Comparison of ENCODE assay signal across 30 cellular contexts in genomic region chr17:1032391-1032790, GRCh38. TPM values are rescaled to one million over a fixed set of nuclear protein-coding genes. Genes with fewer than 3 reads are reported as not detected.
DNase-seq lines count a peak whose midpoint lies in the region; TF ChIP-seq lines count a peak whose summit lies in the region.
"Had no signal": no experiment of that assay in that cellular context is flagged by ENCODE, and none has a peak within 500 bp of the region (broad histone marks: within the 10 kb centered on the region; RNA-seq: fewer than 3 reads in every experiment).

No MANE protein-coding gene starts in this region.

- H3K27me3 ChIP-seq in muscle layer of colon (ENCODE audit: control insufficient read depth in 1 of 2, insufficient read depth in 2 of 2, low read length in 2 of 2) (no peaks in the 10 kb centered on the region), vagina (no peaks in the 10 kb centered on the region), esophagus squamous epithelium (no peaks in the 10 kb centered on the region)

- H3K9me3 ChIP-seq in muscle layer of colon (ENCODE audit: low read length) (no peaks in the 10 kb centered on the region), vagina (no peaks in the 10 kb centered on the region), esophagus squamous epithelium (no peaks in the 10 kb centered on the region)
- H3K9me3 ChIP-seq: HAP-1 had no signal

- CTCF ChIA-PET in activated CD4-positive, alpha-beta T cell treated with anti-CD3 and anti-CD28 coated beads, Interleukin-2, amount 10 ng/mL, durations not matched to agents 7 days and 5 days (lab: Charles Lee) = no interaction called here

- H3K4me1 Mint-ChIP-seq in activated CD4-positive, alpha-beta T cell treated with anti-CD3 and anti-CD28 coated beads, Interleukin-2, amount 10 ng/mL, durations not matched to agents 7 days and 5 days = no peaks in the 10 kb centered on the region
- H3K4me1 Mint-ChIP-seq in endothelial cell (ENCODE audit: unreplicated experiment) = peaks cover 7% of the 10 kb centered on the region
- H3K4me1 Mint-ChIP-seq: activated CD4-positive, alpha-beta memory T cell treated with anti-CD3 and anti-CD28 coated beads, Interleukin-2, amount 10 ng/mL, durations not matched to agents 7 days and 5 days; activated T-helper 17 cell treated with anti-CD3 and anti-CD28 coated beads, Interleukin-2, amount 50 U/mL, for 72 hours; T-helper 17 cell had no signal

- WGBS in esophagus squamous epithelium, 2 donors = 86 to 100% methylated on average over 1 to 27 of the region's 27 CpGs

- peaks cover 2% of the 10 kb centered on the region for H3K36me3 Mint-ChIP-seq in activated CD4-positive, alpha-beta T cell treated with anti-CD3 and anti-CD28 coated beads, Interleukin-2, amount 10 ng/mL, durations not matched to agents 7 days and 5 days (ENCODE audit: low read depth)
- peaks cover 19% of the 10 kb centered on the region for H3K36me3 Mint-ChIP-seq in endothelial cell (ENCODE audit: low read depth, unreplicated experiment)
- H3K36me3 Mint-ChIP-seq: mesothelial cell of epicardium, naive B cell had no signal

- H3K9me3 Mint-ChIP-seq in activated CD4-positive, alpha-beta T cell treated with anti-CD3 and anti-CD28 coated beads, Interleukin-2, amount 10 ng/mL, durations not matched to agents 7 days and 5 days = no peaks in the 10 kb centered on the region
- no peaks in the 10 kb centered on the region for H3K9me3 Mint-ChIP-seq in endothelial cell (ENCODE audit: unreplicated experiment)
- H3K9me3 Mint-ChIP-seq: activated CD4-positive, alpha-beta memory T cell treated with anti-CD3 and anti-CD28 coated beads, Interleukin-2, amount 10 ng/mL, durations not matched to agents 7 days and 5 days; activated T-helper 17 cell treated with anti-CD3 and anti-CD28 coated beads, Interleukin-2, amount 50 U/mL, for 72 hours; brain; CD4-positive, alpha-beta T cell; mesothelial cell of epicardium; naive B cell had no signal

- H3K4me3 ChIP-seq in muscle layer of colon (ENCODE audit: low read depth in 1 of 2, low read length in 2 of 2) = no peak overlapping the region
- no peak overlapping the region for H3K4me3 ChIP-seq in vagina
- no peak overlapping the region for H3K4me3 ChIP-seq in esophagus squamous epithelium
- H3K4me3 ChIP-seq: HAP-1 had no signal

- no peak overlapping the region for H3K4me3 Mint-ChIP-seq in activated CD4-positive, alpha-beta T cell treated with anti-CD3 and anti-CD28 coated beads, Interleukin-2, amount 10 ng/mL, durations not matched to agents 7 days and 5 days
- H3K4me3 Mint-ChIP-seq in endothelial cell (ENCODE audit: unreplicated experiment) = no peak overlapping the region
- H3K4me3 Mint-ChIP-seq: activated CD4-positive, alpha-beta memory T cell treated with anti-CD3 and anti-CD28 coated beads, Interleukin-2, amount 10 ng/mL, durations not matched to agents 7 days and 5 days; activated T-helper 17 cell treated with anti-CD3 and anti-CD28 coated beads, Interleukin-2, amount 50 U/mL, for 72 hours; CD4-positive, alpha-beta T cell; naive B cell; T-helper 17 cell had no signal

- no peak overlapping the region for H3K9ac ChIP-seq in muscle layer of colon (ENCODE audit: low read length)

- intact Hi-C loops in vagina (cut with DNase I) = no loop called here
- intact Hi-C loops in esophagus squamous epithelium (cut with DNase I) = no loop called here

- no peak for DNase-seq in activated CD4-positive, alpha-beta T cell treated with anti-CD3 and anti-CD28 coated beads, Interleukin-2, amount 10 ng/mL, durations not matched to agents 7 days and 5 days
- no peak for DNase-seq in activated CD4-positive, alpha-beta T cell treated with anti-CD3 and anti-CD28 coated beads, Interleukin-2, amount 50 U/mL, for 4 hours
- DNase-seq in endothelial cell (ENCODE audit: low spot score) (no peak), vagina (ENCODE audit: extremely low spot score in 2 of 2) (no peak), SIG-M5 (lab: John Stamatoyannopoulos, UW) (no peak), activated T-cell treated with anti-CD3 and anti-CD28 coated beads for 4 hours (no peak), esophagus squamous epithelium (lab: John Stamatoyannopoulos, UW) (no peak)
- DNase-seq: activated CD4-positive, alpha-beta memory T cell treated with anti-CD3 and anti-CD28 coated beads, Interleukin-2, amount 10 ng/mL, durations not matched to agents 7 days and 5 days; activated CD4-positive, CD25-positive, alpha-beta regulatory T cell treated with anti-CD3 and anti-CD28 coated beads, Interleukin-2, amount 50 U/mL, for 72 hours; activated CD8-positive, alpha-beta memory T cell treated with anti-CD3 and anti-CD28 coated beads, Interleukin-2, amount 50 U/mL, for 48 hours; activated naive CD4-positive, alpha-beta T cell treated with anti-CD3 and anti-CD28 coated beads, Interleukin-2, amount 50 U/mL, for 16 hours; CD4-positive, alpha-beta T cell; cerebellar nuclear complex; dermis blood vessel endothelial cell; DND-41; Karpas-422; naive B cell; NCI-H1417; NCI-H2029; stimulated activated CD4-positive, alpha-beta T cell treated with anti-CD3 and anti-CD28 coated beads, Interleukin-15, amount 100 ng/mL, for 24 hours; stimulated activated CD4-positive, alpha-beta T cell treated with anti-CD3 and anti-CD28 coated beads, Interleukin-4, amount 100 ng/mL, for 4 hours; T-helper 17 cell; trophoblast cell had no signal

- peak overlapping the region; percentile 52 for H3K27ac ChIP-seq in muscle layer of colon (ENCODE audit: low read depth, low read length)
- peak overlapping the region; percentile 63 for H3K27ac ChIP-seq in vagina
- H3K27ac ChIP-seq in esophagus squamous epithelium = no peak overlapping the region
- H3K27ac ChIP-seq: 22Rv1, HL-60 had no signal

- H3K36me3 ChIP-seq in muscle layer of colon (ENCODE audit: insufficient read depth, low read length) (peaks cover 7% of the 10 kb centered on the region), vagina (peaks cover 0 to 5% of the 10 kb centered on the region in 2 donors), esophagus squamous epithelium (peaks cover 0 to 88% (median 8%) of the 10 kb centered on the region in 3 donors)
- H3K36me3 ChIP-seq: HAP-1 had no signal

- H3K27me3 Mint-ChIP-seq in activated CD4-positive, alpha-beta T cell treated with anti-CD3 and anti-CD28 coated beads, Interleukin-2, amount 10 ng/mL, durations not matched to agents 7 days and 5 days = no peaks in the 10 kb centered on the region
- H3K27me3 Mint-ChIP-seq in endothelial cell (ENCODE audit: unreplicated experiment) = peaks cover 9% of the 10 kb centered on the region
- H3K27me3 Mint-ChIP-seq: activated CD4-positive, alpha-beta memory T cell treated with anti-CD3 and anti-CD28 coated beads, Interleukin-2, amount 10 ng/mL, durations not matched to agents 7 days and 5 days; activated T-helper 17 cell treated with anti-CD3 and anti-CD28 coated beads, Interleukin-2, amount 50 U/mL, for 72 hours; brain; CD4-positive, alpha-beta T cell; naive B cell; T-helper 17 cell had no signal

- H3K4me1 ChIP-seq in muscle layer of colon (ENCODE audit: insufficient read depth, low read length) = peaks cover 25% of the 10 kb centered on the region
- H3K4me1 ChIP-seq in vagina = peaks cover 51% of the 10 kb centered on the region
- peaks cover 21 to 56% (median 25%) of the 10 kb centered on the region in 3 donors for H3K4me1 ChIP-seq in esophagus squamous epithelium
- H3K4me1 ChIP-seq: HAP-1 had no signal

- POLR2A ChIA-PET in activated CD4-positive, alpha-beta T cell treated with anti-CD3 and anti-CD28 coated beads, Interleukin-2, amount 10 ng/mL, durations not matched to agents 7 days and 5 days (lab: Charles Lee) = no interaction called here

- TF ChIP-seq POLR2A in vagina (IDR thresholded peaks at IDR 0.05) (no peak), esophagus squamous epithelium (IDR thresholded peaks at IDR 0.05) (no peak)

- no peak for TF ChIP-seq CTCF in endothelial cell (IDR thresholded peaks at IDR 0.05; ENCODE audit: unreplicated experiment)
- no peak for TF ChIP-seq CTCF in vagina (IDR thresholded peaks at IDR 0.05)
- no peak for TF ChIP-seq CTCF in esophagus squamous epithelium (IDR thresholded peaks at IDR 0.05)

- peak overlapping the region; percentile 66 for H3K27ac Mint-ChIP-seq in activated CD4-positive, alpha-beta T cell treated with anti-CD3 and anti-CD28 coated beads, Interleukin-2, amount 10 ng/mL, durations not matched to agents 7 days and 5 days
- peak overlapping the region; percentile 57 for H3K27ac Mint-ChIP-seq in endothelial cell (ENCODE audit: unreplicated experiment)
- H3K27ac Mint-ChIP-seq: activated CD4-positive, alpha-beta memory T cell treated with anti-CD3 and anti-CD28 coated beads, Interleukin-2, amount 10 ng/mL, durations not matched to agents 7 days and 5 days; activated T-helper 17 cell treated with anti-CD3 and anti-CD28 coated beads, Interleukin-2, amount 50 U/mL, for 72 hours; CD4-positive, alpha-beta T cell; mesothelial cell of epicardium; T-helper 17 cell had no signal

RNA-seq across cellular contexts. Expression of gene TIMM22, which starts 35.5 kb away (rescaled TPM):
- 1 to 10 TPM; 8.4 to 9.2 TPM for total RNA-seq in activated CD4-positive, alpha-beta T cell treated with anti-CD3 and anti-CD28 coated beads, Interleukin-2, amount 10 ng/mL, durations not matched to agents 7 days and 5 days
- 17.1 TPM for total RNA-seq in endothelial cell (ENCODE audit: unreplicated experiment)
- total RNA-seq in vagina = 8.8 TPM
- total RNA-seq in esophagus squamous epithelium = 10 to 100 TPM in 3 of 4 donors, 1 to 10 TPM in 1; 7.7 to 18.5 (median 11.8) TPM

RNA-seq across cellular contexts. Expression of gene NXN, which starts 52.8 kb away (rescaled TPM):
- total RNA-seq in activated CD4-positive, alpha-beta T cell treated with anti-CD3 and anti-CD28 coated beads, Interleukin-2, amount 10 ng/mL, durations not matched to agents 7 days and 5 days = under 1 TPM; 0.22 to 0.65 TPM
- total RNA-seq in endothelial cell (ENCODE audit: unreplicated experiment) = 53.9 TPM
- 51.6 TPM for total RNA-seq in vagina
- 10 to 100 TPM; 19.5 to 34.9 (median 28.7) TPM for total RNA-seq in esophagus squamous epithelium

Comparison
In these comparisons a context has a peak if more than half of its experiments do, and no peak if none do; other contexts are left out.
1. H3K27ac ChIP-seq: peak in muscle layer of colon (single experiment) and vagina (single experiment); none in esophagus squamous epithelium (0 of 4).
2. RNA of gene NXN, which starts 52.8 kb away (total RNA-seq): 53.9 TPM in endothelial cell (single experiment), 51.6 TPM in vagina (single experiment) and 19.5 to 34.9 TPM in esophagus squamous epithelium; 0.22 to 0.65 TPM in activated CD4-positive, alpha-beta T cell treated with anti-CD3 and anti-CD28 coated beads, Interleukin-2, amount 10 ng/mL, durations not matched to agents 7 days and 5 days; every median in the first group is over 10 times any median in the second.